20 cellular contexts compared by ENCODE assay signal in the genomic region with DNA sequence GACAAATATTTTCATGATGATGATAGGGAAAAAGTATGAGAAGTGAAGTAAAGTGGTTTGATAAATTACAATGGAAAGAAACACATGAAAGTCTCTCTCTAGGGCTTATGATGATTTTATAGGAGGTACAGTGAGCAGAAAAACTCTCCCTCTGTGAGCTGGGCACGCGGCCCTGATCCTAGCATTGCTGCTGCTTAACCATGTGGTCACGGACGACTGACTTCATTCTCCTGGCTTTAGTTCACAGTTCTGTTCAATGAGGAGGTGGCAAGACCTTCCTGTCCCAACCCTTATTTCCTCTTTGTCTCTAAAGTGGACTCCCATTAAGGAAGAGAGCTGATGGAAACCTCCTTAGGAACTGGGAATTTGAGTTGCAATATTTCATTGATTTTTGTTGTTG. TPM values are rescaled to one million over a fixed set of nuclear protein-coding genes. Genes with fewer than 3 reads are reported as not detected.
DNase-seq lines count a peak whose midpoint lies in the region; ATAC-seq, FAIRE-seq and TF ChIP-seq lines count a peak whose summit lies in the region.
"Had no signal": no experiment of that assay in that cellular context is flagged by ENCODE, and none has a peak within 500 bp of the region (broad histone marks: within the 10 kb centered on the region; RNA-seq: fewer than 3 reads in every experiment).

No MANE protein-coding gene starts in this region.

- H3K79me2 ChIP-seq in HepG2 (ENCODE audit: insufficient read depth, low read length): no peaks in the 10 kb centered on the region

- CTCF ChIA-PET in HepG2 (lab: Yijun Ruan, JAX; ENCODE audit: low intra/inter-chr PET ratio, low total read pairs): no interaction called here

- TF ChIP-seq EP300 in HepG2 (IDR thresholded peaks at IDR 0.05; ENCODE audit: low read depth in 2 of 2, low read length in 2 of 2): no peak
- no peak for TF ChIP-seq EP300 in HepG2 (CRISPR knock-in tag; IDR thresholded peaks at IDR 0.05; ENCODE audit: borderline replicate concordance)

- H3K4me3 ChIP-seq in right lobe of liver (no peak overlapping the region), HepG2 (replicated peaks in 1 of 3; ENCODE audit: insufficient read depth in 1 of 3, low read depth in 2 of 3, low read length in 3 of 3) (no peak overlapping the region), astrocyte of the spinal cord (ENCODE audit: low read depth, low read length) (no peak overlapping the region), upper lobe of right lung (no peak overlapping the region)
- H3K4me3 ChIP-seq: GM12878 had no signal

- H3K4me1 ChIP-seq in right lobe of liver (peaks cover 0 to 65% (median 7%) of the 10 kb centered on the region in 4 donors), HepG2 (ENCODE audit: insufficient read depth, low read length) (peaks cover 21% of the 10 kb centered on the region), upper lobe of right lung (no peaks in the 10 kb centered on the region)

- intact Hi-C loops in right lobe of liver (cut with DNase I): no loop called here
- intact Hi-C loops in HepG2 (cut with micrococcal nuclease; ENCODE audit: unreplicated experiment): no loop called here
- intact Hi-C loops in upper lobe of right lung (cut with DNase I): no loop called here

- ATAC-seq in right lobe of liver: peak; percentile 58 to 85 (median 67)
- no peak for ATAC-seq in HepG2
- peak; percentile 49 for ATAC-seq in upper lobe of right lung
- no peak for ATAC-seq in HG03039 (IDR thresholded peaks at IDR 0.05; ENCODE audit: unreplicated experiment)
- ATAC-seq: activated CD8-positive, alpha-beta T cell treated with anti-CD3 and anti-CD28 coated beads, Interleukin-2, amount 10 ng/mL, durations not matched to agents 7 days and 5 days; GM12878; stimulated activated naive B cell treated with anti-CD40 and anti-IgM and Interleukin-4, amounts not matched to agents 10 μg/mL and 1 μg/mL and 100 μg/mL, for 72 hours had no signal

- TF ChIP-seq POLR2A in right lobe of liver (IDR thresholded peaks at IDR 0.05) (no peak), HepG2 (IDR thresholded peaks at IDR 0.05; ENCODE audit: insufficient read depth in 1 of 2, low read depth in 2 of 2, low read length in 2 of 2) (no peak)

- in situ Hi-C loops in HepG2 (cut with HindIII; ENCODE audit: extremely low pct_ligation_motif_present, low pct_unique_long_range_greater_than_20kb): no loop called here
- in situ Hi-C loops in astrocyte of the spinal cord (cut with HindIII; ENCODE audit: low sequenced_read_pairs): no loop called here

- TF ChIP-seq CTCF in right lobe of liver (IDR thresholded peaks at IDR 0.05) (no peak), HepG2 (CRISPR knock-in tag; IDR thresholded peaks at IDR 0.05) (no peak), astrocyte of the spinal cord (IDR thresholded peaks at IDR 0.05; ENCODE audit: low read depth, low read length) (no peak), upper lobe of right lung (IDR thresholded peaks at IDR 0.05) (no peak)

- H2AFZ ChIP-seq in HepG2 (ENCODE audit: low read length): no peak overlapping the region

- H3K36me3 ChIP-seq in right lobe of liver: peaks cover 0 to 11% (median 2%) of the 10 kb centered on the region in 4 donors
- peaks cover 3 to 37% of the 10 kb centered on the region in 2 experiments; a peak in 3 of 5 replicates for H3K36me3 ChIP-seq in HepG2 (replicated peaks in 1 of 2; ENCODE audit: control insufficient read depth in 1 of 2, insufficient read depth in 2 of 2, low read length in 2 of 2)
- peaks cover 29% of the 10 kb centered on the region for H3K36me3 ChIP-seq in upper lobe of right lung

- no peak overlapping the region for H3K9ac ChIP-seq in HepG2 (ENCODE audit: insufficient read depth, low read depth, low read length)

- DNase-seq in right lobe of liver (peak in 1 of 3 donors; percentile 26), HepG2 (ENCODE audit: low spot score) (no peak), astrocyte of the spinal cord (ENCODE audit: low read depth, low spot score) (peak; percentile 25), iris pigment epithelial cell (ENCODE audit: low read depth) (peak; percentile 10), upper lobe of right lung (no peak)
- no peak for DNase-seq in activated CD4-positive, alpha-beta T cell treated with anti-CD3 and anti-CD28 coated beads for 4 hours
- DNase-seq in activated CD4-positive, alpha-beta T cell treated with anti-CD3 and anti-CD28 coated beads, Interleukin-2, amount 50 U/mL, for 1 hour: no peak
- DNase-seq: activated CD8-positive, alpha-beta T cell treated with anti-CD3 and anti-CD28 coated beads, Interleukin-2, amount 10 ng/mL, durations not matched to agents 7 days and 5 days; activated effector memory CD4-positive, alpha-beta T cell treated with anti-CD3 and anti-CD28 coated beads, Interleukin-2, amount 50 U/mL, for 16 hours; DMS79; Karpas-422; NCI-H526 treated with DMSO at 0.1 percent for 48 hours; RPMI8226; stimulated activated CD4-positive, alpha-beta T cell treated with anti-CD3 and anti-CD28 coated beads, Interleukin-4, amount 100 ng/mL, for 24 hours; stimulated activated naive B cell treated with anti-CD40 and anti-IgM and Interleukin-4, amounts not matched to agents 10 μg/mL and 1 μg/mL and 100 μg/mL, for 72 hours had no signal

- H3K9me3 ChIP-seq in right lobe of liver (no peaks in the 10 kb centered on the region), HepG2 (ENCODE audit: low read length) (no peaks in the 10 kb centered on the region), upper lobe of right lung (no peaks in the 10 kb centered on the region)

- no peak overlapping the region for H3K4me2 ChIP-seq in HepG2 (ENCODE audit: low read depth, low read length)

- POLR2A ChIA-PET in HepG2 (lab: Yijun Ruan, JAX): no interaction called here

- no peak for FAIRE-seq in HepG2 (lab: Jason Lieb, UNC)
- FAIRE-seq: bronchial epithelial cell, GM12878 had no signal

- TF ChIP-seq RAD21 in HepG2 (CRISPR knock-in tag; IDR thresholded peaks at IDR 0.05): no peak

- no peaks in the 10 kb centered on the region for H3K27me3 ChIP-seq in right lobe of liver
- no peaks in the 10 kb centered on the region for H3K27me3 ChIP-seq in HepG2 (ENCODE audit: control insufficient read depth in 1 of 2, insufficient read depth in 2 of 2, low read length in 2 of 2)
- no peaks in the 10 kb centered on the region for H3K27me3 ChIP-seq in upper lobe of right lung

- H3K27ac ChIP-seq in right lobe of liver: peak overlapping the region in 1 of 3 donors; percentile 14
- H3K27ac ChIP-seq in HepG2 (ENCODE audit: extremely low read length, insufficient read depth, low read length): no peak overlapping the region
- no peak overlapping the region for H3K27ac ChIP-seq in upper lobe of right lung
- H3K27ac ChIP-seq: epithelial cell of prostate had no signal

- BruUV-seq in HepG2 (replicated peaks; lab: Mats Ljungman, UMichigan): no TSS peak

- 21% methylated on average over 4 of the region's 4 CpGs for WGBS in right lobe of liver (ENCODE audit: insufficient coverage, low coverage, low lambda C conversion rate, missing lambda C conversion rate)
- WGBS in HepG2 (ENCODE audit: low lambda C conversion rate): 82% methylated on average over 4 of the region's 4 CpGs

- no peaks in the 10 kb centered on the region; the same call in 1 of the 2 replicates for H4K20me1 ChIP-seq in HepG2 (ENCODE audit: insufficient read depth, low read length)

RNA-seq across cellular contexts. Expression of gene PON3, which starts 8.1 kb away (rescaled TPM):
- 100 to 1,000 TPM; 149 to 328 (median 193) TPM for total RNA-seq in right lobe of liver
- 14.1 and 23.6 TPM in 2 replicates for total RNA-seq in HepG2 (2016; rRNA removed; fragmentation: Illumina TruSeq; extraction: Trizol)
- 4.1 and 7.1 TPM in 2 replicates for total RNA-seq in HepG2 (2016; cell fraction: cytosol; rRNA removed; fragmentation: Illumina TruSeq; extraction: Trizol; ENCODE audit: low read depth)
- 14.7 and 22.2 TPM in 2 replicates for total RNA-seq in HepG2 (2016; cell fraction: insoluble cytoplasmic fraction; rRNA removed; fragmentation: Illumina TruSeq; extraction: Trizol)
- total RNA-seq in HepG2 (2016; cell fraction: membrane; rRNA removed; fragmentation: Illumina TruSeq; extraction: Trizol): 7.8 and 8.2 TPM in 2 replicates
- 25.7 and 30.5 TPM in 2 replicates for total RNA-seq in HepG2 (2016; cell fraction: nucleus; rRNA removed; fragmentation: Illumina TruSeq; extraction: Trizol)
- 26.6 and 37.8 TPM in 2 replicates for polyA plus RNA-seq in HepG2 (2011; rRNA removed)
- polyA plus RNA-seq in HepG2 (2011; cell fraction: cytosol; rRNA removed): 21.3 and 25.9 TPM in 2 replicates
- 11.6 and 12.4 TPM in 2 replicates for polyA plus RNA-seq in HepG2 (2011; cell fraction: nucleus; rRNA removed)
- 11.8 and 15.7 TPM in 2 replicates for polyA plus RNA-seq in HepG2 (2012)
- polyA plus RNA-seq in HepG2 (2016; cell fraction: cytosol; fragmentation: Illumina TruSeq; extraction: Trizol; ENCODE audit: low read depth): 4.5 and 6.8 TPM in 2 replicates
- 12.0 and 12.8 TPM in 2 replicates for polyA plus RNA-seq in HepG2 (2016; cell fraction: insoluble cytoplasmic fraction; fragmentation: Illumina TruSeq; extraction: Trizol; ENCODE audit: low read depth)
- 6.8 and 8.2 TPM in 2 replicates for polyA plus RNA-seq in HepG2 (2016; cell fraction: membrane; fragmentation: Illumina TruSeq; extraction: Trizol; ENCODE audit: low read depth)
- 30.2 and 30.3 TPM in 2 replicates for polyA plus RNA-seq in HepG2 (2016; cell fraction: nucleus; fragmentation: Illumina TruSeq; extraction: Trizol; ENCODE audit: insufficient read depth, low read depth)
- polyA minus RNA-seq in HepG2 (2011; rRNA and poly(A)+ RNA removed; ENCODE audit: low replicate concordance): 5.1 TPM in 1 of 2 replicates, not detected in the other
- 6.0 and 6.8 TPM in 2 replicates for polyA minus RNA-seq in HepG2 (2011; cell fraction: cytosol; rRNA and poly(A)+ RNA removed)
- polyA minus RNA-seq in HepG2 (2011; cell fraction: nucleus; rRNA and poly(A)+ RNA removed): 32.6 and 37.8 TPM in 2 replicates
- total RNA-seq in upper lobe of right lung: 36.4 TPM
- total RNA-seq: activated CD8-positive, alpha-beta T cell treated with anti-CD3 and anti-CD28 coated beads, Interleukin-2, amount 10 ng/mL, durations not matched to agents 7 days and 5 days; mononuclear cell had no signal

RNA-seq across cellular contexts. Expression of gene PON2, which starts 30.5 kb away (rescaled TPM):
- 100 to 1,000 TPM in 4 of 6 experiments, 10 to 100 TPM in 2; 78.6 to 273 (median 127) TPM for total RNA-seq in right lobe of liver
- 110 and 202 TPM in 2 replicates for total RNA-seq in HepG2 (2016; rRNA removed; fragmentation: Illumina TruSeq; extraction: Trizol)
- total RNA-seq in HepG2 (2016; cell fraction: cytosol; rRNA removed; fragmentation: Illumina TruSeq; extraction: Trizol; ENCODE audit: low read depth): 52.8 and 60.2 TPM in 2 replicates
- 109 and 195 TPM in 2 replicates for total RNA-seq in HepG2 (2016; cell fraction: insoluble cytoplasmic fraction; rRNA removed; fragmentation: Illumina TruSeq; extraction: Trizol)
- 97.0 and 101 TPM in 2 replicates for total RNA-seq in HepG2 (2016; cell fraction: membrane; rRNA removed; fragmentation: Illumina TruSeq; extraction: Trizol)
- total RNA-seq in HepG2 (2016; cell fraction: nucleus; rRNA removed; fragmentation: Illumina TruSeq; extraction: Trizol): 222 and 258 TPM in 2 replicates
- 159 and 217 TPM in 2 replicates for polyA plus RNA-seq in HepG2 (2011; rRNA removed)
- 99.2 and 139 TPM in 2 replicates for polyA plus RNA-seq in HepG2 (2011; cell fraction: cytosol; rRNA removed)
- polyA plus RNA-seq in HepG2 (2011; cell fraction: nucleus; rRNA removed): 142 and 167 TPM in 2 replicates
- 102 and 115 TPM in 2 replicates for polyA plus RNA-seq in HepG2 (2012)
- polyA plus RNA-seq in HepG2 (2016; cell fraction: cytosol; fragmentation: Illumina TruSeq; extraction: Trizol; ENCODE audit: low read depth): 57.5 and 75.0 TPM in 2 replicates
- 108 and 112 TPM in 2 replicates for polyA plus RNA-seq in HepG2 (2016; cell fraction: insoluble cytoplasmic fraction; fragmentation: Illumina TruSeq; extraction: Trizol; ENCODE audit: low read depth)
- 74.8 and 84.0 TPM in 2 replicates for polyA plus RNA-seq in HepG2 (2016; cell fraction: membrane; fragmentation: Illumina TruSeq; extraction: Trizol; ENCODE audit: low read depth)
- polyA plus RNA-seq in HepG2 (2016; cell fraction: nucleus; fragmentation: Illumina TruSeq; extraction: Trizol; ENCODE audit: insufficient read depth, low read depth): 386 and 414 TPM in 2 replicates
- 48.7 and 53.2 TPM in 2 replicates for polyA minus RNA-seq in HepG2 (2011; rRNA and poly(A)+ RNA removed; ENCODE audit: low replicate concordance)
- 58.1 and 61.9 TPM in 2 replicates for polyA minus RNA-seq in HepG2 (2011; cell fraction: cytosol; rRNA and poly(A)+ RNA removed)
- 145 and 155 TPM in 2 replicates for polyA minus RNA-seq in HepG2 (2011; cell fraction: nucleus; rRNA and poly(A)+ RNA removed)
- 193 TPM for total RNA-seq in upper lobe of right lung

Comparison
In these comparisons a context has a peak if more than half of its experiments do, and no peak if none do; other contexts are left out.
1. ATAC-seq: peak in right lobe of liver (4 of 4) and upper lobe of right lung (single experiment); none in HepG2 (single experiment) and HG03039 (single experiment).
2. DNase-seq: peak in astrocyte of the spinal cord (single experiment) and iris pigment epithelial cell (single experiment); none in HepG2 (single experiment), upper lobe of right lung (single experiment), activated CD4-positive, alpha-beta T cell treated with anti-CD3 and anti-CD28 coated beads for 4 hours (0 of 2) and activated CD4-positive, alpha-beta T cell treated with anti-CD3 and anti-CD28 coated beads, Interleukin-2, amount 50 U/mL, for 1 hour (single experiment).